ENCODE assay signal across 8 cellular contexts in the genomic region with DNA sequence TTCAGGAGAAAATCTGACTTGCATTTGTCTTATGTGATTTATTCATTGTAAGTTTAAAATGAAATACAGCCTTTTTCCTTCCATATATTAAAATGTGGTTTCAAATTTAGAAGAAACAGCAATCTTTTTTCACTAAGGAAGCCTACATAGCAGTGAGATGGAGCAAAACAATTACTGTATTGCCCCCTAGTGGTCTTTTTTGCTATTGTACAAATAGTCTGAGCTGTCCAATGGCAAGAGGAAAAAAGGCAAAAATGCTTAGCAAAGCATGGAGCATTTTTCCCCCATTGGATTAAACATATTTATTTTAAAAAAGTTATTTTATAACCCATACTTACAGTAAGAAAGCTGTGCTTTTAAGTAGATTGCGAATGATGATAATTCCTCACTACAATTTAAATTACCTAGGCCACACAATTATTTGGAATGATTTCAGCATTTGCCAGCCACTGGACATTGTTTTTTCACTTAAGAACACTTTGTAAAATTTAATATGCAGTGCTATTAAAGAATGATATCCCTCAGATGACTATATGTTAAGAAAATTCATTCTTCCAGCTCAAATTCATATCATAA.
DNase-seq lines count a peak whose midpoint lies in the region; ATAC-seq, FAIRE-seq and TF ChIP-seq lines count a peak whose summit lies in the region.

No MANE protein-coding gene starts in this region.

- H4K20me1 ChIP-seq in OCI-LY3 (ENCODE audit: insufficient read depth, low read length), result no peaks in the 10 kb centered on the region

- H3K9ac ChIP-seq in OCI-LY3 (ENCODE audit: low read length), result no peak overlapping the region

- POLR2A ChIA-PET in activated CD4-positive, alpha-beta T cell treated with anti-CD3 and anti-CD28 coated beads, Interleukin-2, amount 10 ng/mL, durations not matched to agents 7 days and 5 days (lab: Charles Lee), result no interaction called here

- no peak overlapping the region for H3K4me3 Mint-ChIP-seq in activated CD4-positive, alpha-beta T cell treated with anti-CD3 and anti-CD28 coated beads, Interleukin-2, amount 10 ng/mL, durations not matched to agents 7 days and 5 days

- H3K4me1 Mint-ChIP-seq in activated CD4-positive, alpha-beta T cell treated with anti-CD3 and anti-CD28 coated beads, Interleukin-2, amount 10 ng/mL, durations not matched to agents 7 days and 5 days, result no peaks in the 10 kb centered on the region

- H3K36me3 ChIP-seq in OCI-LY3 (replicated peaks; ENCODE audit: low read depth, low read length), result no peaks in the 10 kb centered on the region
- no peaks in the 10 kb centered on the region for H3K36me3 ChIP-seq in lower lobe of right lung

- H3K27ac ChIP-seq in OCI-LY3 (ENCODE audit: low read length), result no peak overlapping the region
- no peak overlapping the region for H3K27ac ChIP-seq in lower lobe of right lung

- H3K4me1 ChIP-seq in OCI-LY3 (ENCODE audit: low read length) (no peaks in the 10 kb centered on the region), lower lobe of right lung (no peaks in the 10 kb centered on the region)

- H3K79me2 ChIP-seq in OCI-LY3 (ENCODE audit: low read length), result no peaks in the 10 kb centered on the region

- ATAC-seq in GM21723 (IDR thresholded peaks at IDR 0.05; ENCODE audit: unreplicated experiment) (peak; percentile 92), lower lobe of right lung (peak; percentile 76 to 84)

- H3K27me3 ChIP-seq in OCI-LY3 (ENCODE audit: low read depth, low read length) (peaks cover 16% of the 10 kb centered on the region; the same call in 1 of the 2 replicates), lower lobe of right lung (ENCODE audit: low read depth) (no peaks in the 10 kb centered on the region)

- H3K36me3 Mint-ChIP-seq in activated CD4-positive, alpha-beta T cell treated with anti-CD3 and anti-CD28 coated beads, Interleukin-2, amount 10 ng/mL, durations not matched to agents 7 days and 5 days (ENCODE audit: low read depth), result no peaks in the 10 kb centered on the region

- H3K4me3 ChIP-seq in OCI-LY3 (ENCODE audit: low read length) (no peak overlapping the region), lower lobe of right lung (no peak overlapping the region)

- no peak overlapping the region for H3K27ac Mint-ChIP-seq in activated CD4-positive, alpha-beta T cell treated with anti-CD3 and anti-CD28 coated beads, Interleukin-2, amount 10 ng/mL, durations not matched to agents 7 days and 5 days

- peak; percentile 31 for FAIRE-seq in colon (lab: Jason Lieb, UNC)

- no peak overlapping the region for H2AFZ ChIP-seq in OCI-LY3 (ENCODE audit: low read depth, low read length)

- CTCF ChIA-PET in activated CD4-positive, alpha-beta T cell treated with anti-CD3 and anti-CD28 coated beads, Interleukin-2, amount 10 ng/mL, durations not matched to agents 7 days and 5 days (lab: Charles Lee), result interaction anchor here (0.6 kb wide), 1 partner anchor 301 kb away, joined by 4 read pairs; no protein-coding TSS in a partner anchor

- H3K9me3 ChIP-seq in OCI-LY3 (ENCODE audit: insufficient read depth, low read length) (no peaks in the 10 kb centered on the region), lower lobe of right lung (no peaks in the 10 kb centered on the region)

- TF ChIP-seq CTCF in OCI-LY3 (IDR thresholded peaks at IDR 0.05; ENCODE audit: low read depth, low read length) (peak; percentile 83), lower lobe of right lung (IDR thresholded peaks at IDR 0.05) (peak; percentile 83)

- H3K4me2 ChIP-seq in OCI-LY3 (ENCODE audit: low read length), result no peak overlapping the region

- peak; percentile 16 for DNase-seq in activated CD4-positive, alpha-beta T cell treated with anti-CD3 and anti-CD28 coated beads, Interleukin-2, amount 10 ng/mL, durations not matched to agents 7 days and 5 days
- DNase-seq in activated CD4-positive, alpha-beta T cell treated with anti-CD3 and anti-CD28 coated beads for 4 hours, result no peak
- peak; percentile 4 for DNase-seq in HuH-7.5 (ENCODE audit: low spot score)
- no peak for DNase-seq in lower lobe of right lung
- no peak for DNase-seq in NK-92 treated with Interleukin-12 subunit alpha and Interleukin-12 subunit beta, amount 100 ng/mL, for 24 hours (lab: John Stamatoyannopoulos, UW)

- H3K9me3 Mint-ChIP-seq in activated CD4-positive, alpha-beta T cell treated with anti-CD3 and anti-CD28 coated beads, Interleukin-2, amount 10 ng/mL, durations not matched to agents 7 days and 5 days, result no peaks in the 10 kb centered on the region

- intact Hi-C loops in lower lobe of right lung (cut with DNase I), result loop anchor here (10.0 kb wide), 1 partner anchor 123 kb away; a partner anchor contains a TSS

- peaks cover 14% of the 10 kb centered on the region for H3K27me3 Mint-ChIP-seq in activated CD4-positive, alpha-beta T cell treated with anti-CD3 and anti-CD28 coated beads, Interleukin-2, amount 10 ng/mL, durations not matched to agents 7 days and 5 days

Comparison
In these comparisons a context has a peak if more than half of its experiments do, and no peak if none do; other contexts are left out.
1. DNase-seq: peak in activated CD4-positive, alpha-beta T cell treated with anti-CD3 and anti-CD28 coated beads, Interleukin-2, amount 10 ng/mL, durations not matched to agents 7 days and 5 days (single experiment) and HuH-7.5 (single experiment); none in activated CD4-positive, alpha-beta T cell treated with anti-CD3 and anti-CD28 coated beads for 4 hours (0 of 2), lower lobe of right lung (single experiment) and NK-92 treated with Interleukin-12 subunit alpha and Interleukin-12 subunit beta, amount 100 ng/mL, for 24 hours (single experiment).